In genomic region chr5:73450041-73450598, GRCh38 we compare ENCODE assay signal across 20 cellular contexts. TPM values are rescaled to one million over a fixed set of nuclear protein-coding genes. Genes with fewer than 3 reads are reported as not detected.
DNase-seq lines count a peak whose midpoint lies in the region; ATAC-seq, FAIRE-seq and TF ChIP-seq lines count a peak whose summit lies in the region.
"Had no signal": no experiment of that assay in that cellular context is flagged by ENCODE, and none has a peak within 500 bp of the region (broad histone marks: within the 10 kb centered on the region; RNA-seq: fewer than 3 reads in every experiment).

No MANE protein-coding gene starts in this region.

- no peaks in the 10 kb centered on the region for H3F3A ChIP-seq in smooth muscle cell (ENCODE audit: low read depth)

- no peak overlapping the region for H2BK5ac ChIP-seq in H1 (ENCODE audit: low read depth, low read length)

- H3K14ac ChIP-seq in H1 (ENCODE audit: insufficient read length), result no peak overlapping the region

- peaks cover 0 to 5% of the 10 kb centered on the region in 2 experiments for H4K20me1 ChIP-seq in H1 (replicated peaks in 1 of 2; ENCODE audit: control insufficient read depth in 1 of 2, insufficient read depth in 2 of 2, low read length in 2 of 2)
- H4K20me1 ChIP-seq in smooth muscle cell (ENCODE audit: low read depth), result peaks cover 17% of the 10 kb centered on the region

- no peaks in the 10 kb centered on the region for H3K79me2 ChIP-seq in H1 (ENCODE audit: control insufficient read depth in 1 of 2, insufficient read depth in 2 of 2, low read length in 2 of 2)
- H3K79me2 ChIP-seq in smooth muscle cell (ENCODE audit: low read depth), result peaks cover 17% of the 10 kb centered on the region

- H2AK5ac ChIP-seq in H1 (ENCODE audit: low read depth, low read length), result no peak overlapping the region

- H4K5ac ChIP-seq in H1 (ENCODE audit: insufficient read length, low read depth, low read length), result no peak overlapping the region

- H2BK20ac ChIP-seq in H1 (ENCODE audit: low read length), result no peak overlapping the region

- intact Hi-C loops in heart right ventricle (cut with DNase I), result loop anchor here in 6 of 10 donors (2.0 to 10.0 kb wide), 4 partner anchors 233 to 368 kb away; no protein-coding TSS in a partner anchor
- intact Hi-C loops in CD4-positive, alpha-beta memory T cell (cut with micrococcal nuclease), result loop anchor here (1.0 kb wide), 1 partner anchor 115 kb away; the partner anchor contains the start of genes ANKRA2 and UTP15

- no peak overlapping the region for H3K18ac ChIP-seq in H1 (ENCODE audit: extremely low read depth, low read length)

- H3K56ac ChIP-seq in H1 (replicated peaks; ENCODE audit: insufficient read length, low read depth, low read length), result no peak overlapping the region

- POLR2A ChIA-PET in H1 (lab: Charles Lee; ENCODE audit: partially characterized antibody), result interaction anchor here (1.4 to 2.6 kb wide), 2 partner anchors 38 to 49 kb away, joined by 10 to 11 read pairs; partner anchors contain the start of gene BTF3
- POLR2A ChIA-PET in CD4-positive, alpha-beta memory T cell (lab: Charles Lee; ENCODE audit: partially characterized antibody), result interaction anchor here (0.9 to 2.5 kb wide), 4 partner anchors 62 to 234 kb away, joined by 3 to 14 read pairs (median 4); no protein-coding TSS in a partner anchor

- H3K9ac ChIP-seq in H1 (replicated peaks in 1 of 4; ENCODE audit: extremely low read depth in 1 of 4, low read depth in 3 of 4, low read length in 3 of 4) (no peak overlapping the region), smooth muscle cell (ENCODE audit: low read depth) (no peak overlapping the region)

- no peaks in the 10 kb centered on the region for H3K9me3 ChIP-seq in H1 (ENCODE audit: insufficient read depth in 2 of 2, low read depth in 1 of 2, low read length in 1 of 2)
- no peaks in the 10 kb centered on the region for H3K9me3 ChIP-seq in smooth muscle cell (replicated peaks; ENCODE audit: low read depth)
- no peaks in the 10 kb centered on the region for H3K9me3 ChIP-seq in heart right ventricle
- H3K9me3 ChIP-seq in CD4-positive, alpha-beta memory T cell (ENCODE audit: control insufficient read depth in 1 of 2, low read length in 2 of 2), result no peaks in the 10 kb centered on the region
- H3K9me3 ChIP-seq: thoracic aorta had no signal

- no peak for TF ChIP-seq POLR2A in H1 (IDR thresholded peaks at IDR 0.05; ENCODE audit: control extremely low read depth in 1 of 2, low read depth in 2 of 2, low read length in 2 of 2)

- TF ChIP-seq RAD21 in H1 (IDR thresholded peaks at IDR 0.05 in 1 of 2, conservative IDR thresholded peaks at IDR 0.05 in 1 of 2; ENCODE audit: low read depth in 2 of 2, low read length in 2 of 2), result no peak

- no peak overlapping the region for H3K27ac ChIP-seq in H1 (ENCODE audit: low read depth, low read length)
- H3K27ac ChIP-seq in smooth muscle cell (ENCODE audit: low read depth), result no peak overlapping the region
- no peak overlapping the region for H3K27ac ChIP-seq in heart right ventricle
- H3K27ac ChIP-seq in CD4-positive, alpha-beta memory T cell (ENCODE audit: low read depth, low read length), result no peak overlapping the region
- H3K27ac ChIP-seq: dorsolateral prefrontal cortex, HL-60 had no signal

- no peak overlapping the region for H3K4ac ChIP-seq in H1 (replicated peaks; ENCODE audit: insufficient read length, low read depth, low read length)

- TF ChIP-seq EP300 in H1 (IDR thresholded peaks at IDR 0.05; ENCODE audit: borderline replicate concordance in 1 of 2, low read depth in 2 of 2, low read length in 2 of 2), result no peak

- peaks cover 59 to 82% (median 71%) of the 10 kb centered on the region in 4 experiments for H3K27me3 ChIP-seq in H1 (replicated peaks in 1 of 4; ENCODE audit: control insufficient read depth in 3 of 4, extremely low read depth in 1 of 4, insufficient read depth in 3 of 4, low read length in 3 of 4)
- peaks cover 69% of the 10 kb centered on the region for H3K27me3 ChIP-seq in smooth muscle cell (ENCODE audit: low read depth)
- peaks cover 48 to 94% (median 92%) of the 10 kb centered on the region in 7 donors for H3K27me3 ChIP-seq in heart right ventricle
- peaks cover 69% of the 10 kb centered on the region for H3K27me3 ChIP-seq in CD4-positive, alpha-beta memory T cell (ENCODE audit: insufficient read depth, low read length)

- no peaks in the 10 kb centered on the region for H3K79me1 ChIP-seq in H1 (ENCODE audit: low read depth, low read length)

- 0 out of 2 replicates have a peak overlapping the region, but pooled peaks have one; percentile 0 for H2BK12ac ChIP-seq in H1 (ENCODE audit: low read depth, low read length)

- no peaks in the 10 kb centered on the region for H3K36me3 ChIP-seq in H1 (ENCODE audit: control insufficient read depth in 2 of 4, insufficient read depth in 4 of 4, low read length in 3 of 4)
- H3K36me3 ChIP-seq in smooth muscle cell (ENCODE audit: low read depth), result no peaks in the 10 kb centered on the region
- peaks cover 0 to 13% (median 0%) of the 10 kb centered on the region in 9 donors for H3K36me3 ChIP-seq in heart right ventricle
- H3K36me3 ChIP-seq in CD4-positive, alpha-beta memory T cell (ENCODE audit: insufficient read depth, low read length), result no peaks in the 10 kb centered on the region
- H3K36me3 ChIP-seq: thoracic aorta had no signal

- H3K36me3 Mint-ChIP-seq in activated naive CD4-positive, alpha-beta T cell treated with anti-CD3 and anti-CD28 coated beads, Interleukin-2, amount 10 ng/mL, durations not matched to agents 7 days and 5 days, result peaks cover 4% of the 10 kb centered on the region
- peaks cover 0 to 2% of the 10 kb centered on the region in 2 donors for H3K36me3 Mint-ChIP-seq in CD4-positive, alpha-beta memory T cell
- H3K36me3 Mint-ChIP-seq: mesothelial cell of epicardium had no signal

- no peak overlapping the region for H2BK120ac ChIP-seq in H1 (replicated peaks; ENCODE audit: low read depth, low read length)

- H2AFZ ChIP-seq in H1 (ENCODE audit: low read length) (no peak overlapping the region), smooth muscle cell (ENCODE audit: low read depth) (no peak overlapping the region)

- peak overlapping the region in 1 of 2 experiments; percentile 59; a peak in 1 of 4 replicates for H3K4me2 ChIP-seq in H1 (ENCODE audit: insufficient read depth in 1 of 2, low read depth in 2 of 2, low read length in 2 of 2)
- H3K4me2 ChIP-seq in smooth muscle cell, result peak overlapping the region; percentile 91

- CTCF ChIA-PET in activated naive CD4-positive, alpha-beta T cell treated with anti-CD3 and anti-CD28 coated beads, Interleukin-2, amount 10 ng/mL, durations not matched to agents 7 days and 5 days (lab: Charles Lee), result interaction anchor here (1.4 to 2.4 kb wide), 10 partner anchors 11 to 234 kb away, joined by 3 to 16 read pairs (median 4); no protein-coding TSS in a partner anchor
- CTCF ChIA-PET in H1 (lab: Charles Lee; ENCODE audit: partially characterized antibody), result interaction anchor here (0.8 to 1.8 kb wide), 17 partner anchors 8 to 253 kb away, joined by 3 to 15 read pairs (median 5); no protein-coding TSS in a partner anchor
- CTCF ChIA-PET in CD4-positive, alpha-beta memory T cell (lab: Charles Lee; ENCODE audit: partially characterized antibody), result interaction anchor here (0.8 to 2.3 kb wide), 18 partner anchors 8 to 494 kb away, joined by 3 to 94 read pairs (median 8); partner anchors contain the start of gene FCHO2

- ATAC-seq in heart right ventricle, result no peak
- ATAC-seq: activated CD8-positive, alpha-beta T cell treated with anti-CD3 and anti-CD28 coated beads for 36 hours; activated T-cell treated with anti-CD3 and anti-CD28 coated beads, Interleukin-2, amount 50 U/mL, for 4 hours; esophagus mucosa had no signal

- H2BK15ac ChIP-seq in H1 (ENCODE audit: low read length), result no peak overlapping the region

- peaks cover 4 to 15% (median 11%) of the 10 kb centered on the region in 4 experiments; a peak in 6 of 7 replicates for H3K4me1 ChIP-seq in H1 (replicated peaks in 1 of 4; ENCODE audit: control insufficient read depth in 3 of 4, insufficient read depth in 4 of 4, low read length in 3 of 4)
- peaks cover 20% of the 10 kb centered on the region for H3K4me1 ChIP-seq in smooth muscle cell (ENCODE audit: low read depth)
- peaks cover 7 to 35% (median 19%) of the 10 kb centered on the region in 9 donors for H3K4me1 ChIP-seq in heart right ventricle
- peaks cover 22% of the 10 kb centered on the region for H3K4me1 ChIP-seq in CD4-positive, alpha-beta memory T cell (ENCODE audit: insufficient read depth, low read length)

- H3K9me3 Mint-ChIP-seq in activated naive CD4-positive, alpha-beta T cell treated with anti-CD3 and anti-CD28 coated beads, Interleukin-2, amount 10 ng/mL, durations not matched to agents 7 days and 5 days, result no peaks in the 10 kb centered on the region
- peaks cover 0 to 31% (median 5%) of the 10 kb centered on the region in 8 donors for H3K9me3 Mint-ChIP-seq in CD4-positive, alpha-beta memory T cell
- H3K9me3 Mint-ChIP-seq: activated CD8-positive, alpha-beta T cell treated with anti-CD3 and anti-CD28 coated beads for 36 hours; mesothelial cell of epicardium had no signal

- TF ChIP-seq CTCF in H1 (IDR thresholded peaks at IDR 0.05; ENCODE audit: control extremely low read depth in 1 of 3, insufficient read depth in 1 of 3, low read depth in 1 of 3, low read length in 3 of 3) (no peak), smooth muscle cell (IDR thresholded peaks at IDR 0.05; ENCODE audit: borderline replicate concordance, insufficient read depth, poor library complexity, severe bottlenecking) (no peak), heart right ventricle (IDR thresholded peaks at IDR 0.05) (no peak)

- no peak for DNase-seq in activated naive CD4-positive, alpha-beta T cell treated with anti-CD3 and anti-CD28 coated beads, Interleukin-2, amount 10 ng/mL, durations not matched to agents 7 days and 5 days
- no peak for DNase-seq in activated naive CD4-positive, alpha-beta T cell treated with Interleukin-2 at 50 U/mL for 16 hours
- peak; percentile 49 for DNase-seq in NCI-H82 (lab: John Stamatoyannopoulos, UW)
- DNase-seq in H1 (ENCODE audit: low read depth in 1 of 2, low spot score in 2 of 2), result no peak
- DNase-seq in smooth muscle cell (lab: John Stamatoyannopoulos, UW; ENCODE audit: unreplicated experiment), result no peak
- DNase-seq in heart right ventricle, result no peak
- no peak for DNase-seq in CD4-positive, alpha-beta memory T cell
- DNase-seq in activated CD8-positive, alpha-beta memory T cell treated with anti-CD3 and anti-CD28 coated beads, Interleukin-2, amount 50 U/mL, for 48 hours, result no peak
- DNase-seq: activated CD8-positive, alpha-beta T cell treated with anti-CD3 and anti-CD28 coated beads for 36 hours; activated T-cell treated with anti-CD3 and anti-CD28 coated beads, Interleukin-2, amount 50 U/mL, for 4 hours; dorsolateral prefrontal cortex; left colon; NCI-H1048; NCI-H2081 treated with DMSO at 0.1 percent for 48 hours; RPMI8226; stimulated activated CD4-positive, alpha-beta T cell treated with anti-CD3 and anti-CD28 coated beads, Interleukin-15, amount 100 ng/mL, for 24 hours had no signal

- H3K4me3 ChIP-seq in H1 (ENCODE audit: extremely low read depth in 1 of 4, insufficient read depth in 2 of 4, low read depth in 3 of 4, low read length in 4 of 4) (peak overlapping the region in 1 of 4 experiments; percentile 68; a peak in 1 of 8 replicates), smooth muscle cell (no peak overlapping the region), heart right ventricle (no peak overlapping the region)
- no peak overlapping the region for H3K4me3 ChIP-seq in CD4-positive, alpha-beta memory T cell (ENCODE audit: low read length in 2 of 2)

- peaks cover 10% of the 10 kb centered on the region; the same call in 1 of the 2 replicates for H3K23me2 ChIP-seq in H1 (ENCODE audit: low read depth, low read length)

- no peak overlapping the region for H4K8ac ChIP-seq in H1 (ENCODE audit: extremely low read depth, insufficient read depth, low read length)

- 23% methylated on average over 8 of the region's 8 CpGs; no CpG with 5 or more reads in 1 of the 2 experiments for WGBS in H1 (ENCODE audit: extremely low coverage in 1 of 2, insufficient coverage in 1 of 2, insufficient read length in 1 of 2, insufficient replicate concordance in 2 of 2, low coverage in 1 of 2, low lambda C conversion rate in 2 of 2, missing lambda C conversion rate in 1 of 2), 2 experiments
- WGBS in smooth muscle cell (ENCODE audit: low lambda C conversion rate), result 22% methylated on average over 8 of the region's 8 CpGs
- WGBS in heart right ventricle, 2 donors, result 6 to 12% methylated on average over 8 of the region's 8 CpGs

- peaks cover 85% of the 10 kb centered on the region for H3K27me3 Mint-ChIP-seq in activated naive CD4-positive, alpha-beta T cell treated with anti-CD3 and anti-CD28 coated beads, Interleukin-2, amount 10 ng/mL, durations not matched to agents 7 days and 5 days
- peaks cover 44 to 50% of the 10 kb centered on the region in 2 donors for H3K27me3 Mint-ChIP-seq in CD4-positive, alpha-beta memory T cell

- H3K4me1 Mint-ChIP-seq in activated naive CD4-positive, alpha-beta T cell treated with anti-CD3 and anti-CD28 coated beads, Interleukin-2, amount 10 ng/mL, durations not matched to agents 7 days and 5 days, result peaks cover 22% of the 10 kb centered on the region
- peaks cover 7 to 33% (median 15%) of the 10 kb centered on the region in 4 donors for H3K4me1 Mint-ChIP-seq in CD4-positive, alpha-beta memory T cell

- no peak overlapping the region for H3K23ac ChIP-seq in H1 (ENCODE audit: insufficient read length)

- no peak overlapping the region for H4K91ac ChIP-seq in H1 (replicated peaks; ENCODE audit: insufficient read length, low read length)

- FAIRE-seq in H1 (lab: Jason Lieb, UNC), result no peak

- H3K4me3 Mint-ChIP-seq in activated naive CD4-positive, alpha-beta T cell treated with anti-CD3 and anti-CD28 coated beads, Interleukin-2, amount 10 ng/mL, durations not matched to agents 7 days and 5 days, result peak overlapping the region; percentile 5
- peak overlapping the region in 3 of 8 donors; percentile 3 to 79 (median 13) for H3K4me3 Mint-ChIP-seq in CD4-positive, alpha-beta memory T cell

- peak overlapping the region; percentile 37 for H3K27ac Mint-ChIP-seq in activated naive CD4-positive, alpha-beta T cell treated with anti-CD3 and anti-CD28 coated beads, Interleukin-2, amount 10 ng/mL, durations not matched to agents 7 days and 5 days
- peak overlapping the region in 3 of 7 donors; percentile 90 to 93 (median 92) for H3K27ac Mint-ChIP-seq in CD4-positive, alpha-beta memory T cell
- H3K27ac Mint-ChIP-seq: activated CD8-positive, alpha-beta T cell treated with anti-CD3 and anti-CD28 coated beads for 36 hours; mesothelial cell of epicardium had no signal

RNA-seq across cellular contexts. Expression of gene FOXD1, which starts 1.5 kb away (rescaled TPM):
- 0.73 and 1.1 TPM in 2 replicates for total RNA-seq in H1 (2021; fragmentation: NEBNext Ultra II Directional; extraction: Animal tissue kit (Norgen Biotek cat#: 25700))
- polyA plus RNA-seq in H1 (2011; rRNA removed) (0.11 and 0.17 TPM in 2 replicates), smooth muscle cell (13.8 and 14.3 TPM in 2 replicates), heart right ventricle (under 1 TPM in 1 of 2 donors, not detected in 1; 0.07 TPM)
- polyA plus RNA-seq in H1 (2011; cell fraction: cytosol; rRNA removed), result 0.16 TPM
- 0.23 TPM for polyA plus RNA-seq in H1 (2011; cell fraction: nucleus; rRNA removed)
- polyA plus RNA-seq in H1 (2012, experiment 1 of 2), result 0.23 to 0.39 TPM (median 0.29 TPM) in 4 replicates
- 0.47 TPM for polyA plus RNA-seq in H1 (2012, experiment 2 of 2)
- 0.34 TPM for polyA plus RNA-seq in H1 (2013, experiment 1 of 2)
- 0.40 TPM for polyA plus RNA-seq in H1 (2013, experiment 2 of 2)
- not detected in 2 replicates for polyA minus RNA-seq in H1 (2011; rRNA and poly(A)+ RNA removed)
- not detected for polyA minus RNA-seq in H1 (2011; cell fraction: cytosol; rRNA and poly(A)+ RNA removed)
- not detected for polyA minus RNA-seq in H1 (2011; cell fraction: nucleus; rRNA and poly(A)+ RNA removed)
- total RNA-seq in smooth muscle cell (9.0 and 10.0 TPM in 2 replicates), heart right ventricle (under 1 TPM in 4 of 10 donors, not detected in 6; 0.10 to 0.15 (median 0.13) TPM)
- not detected for total RNA-seq in CD4-positive, alpha-beta memory T cell
- polyA plus RNA-seq in CD4-positive, alpha-beta memory T cell, result under 1 TPM in 1 of 2 donors, not detected in 1; 0.08 TPM

RNA-seq across cellular contexts. Expression of gene BTF3, which starts 48.1 kb away (rescaled TPM):
- total RNA-seq in H1 (2021; fragmentation: NEBNext Ultra II Directional; extraction: Animal tissue kit (Norgen Biotek cat#: 25700)), result 754 and 760 TPM in 2 replicates
- 228 and 396 TPM in 2 replicates for polyA plus RNA-seq in H1 (2011; rRNA removed)
- 534 TPM for polyA plus RNA-seq in H1 (2011; cell fraction: cytosol; rRNA removed)
- 231 TPM for polyA plus RNA-seq in H1 (2011; cell fraction: nucleus; rRNA removed)
- polyA plus RNA-seq in H1 (2012, experiment 1 of 2), result 763 to 1,151 TPM (median 803 TPM) in 4 replicates
- polyA plus RNA-seq in H1 (2012, experiment 2 of 2), result 415 TPM
- 1,514 TPM for polyA plus RNA-seq in H1 (2013, experiment 1 of 2)
- polyA plus RNA-seq in H1 (2013, experiment 2 of 2), result 1,491 TPM
- 244 and 380 TPM in 2 replicates for polyA minus RNA-seq in H1 (2011; rRNA and poly(A)+ RNA removed)
- 245 TPM for polyA minus RNA-seq in H1 (2011; cell fraction: cytosol; rRNA and poly(A)+ RNA removed)
- 134 TPM for polyA minus RNA-seq in H1 (2011; cell fraction: nucleus; rRNA and poly(A)+ RNA removed)
- 433 and 546 TPM in 2 replicates for total RNA-seq in smooth muscle cell
- 409 and 460 TPM in 2 replicates for polyA plus RNA-seq in smooth muscle cell
- 100 to 1,000 TPM; 359 to 410 (median 399) TPM for total RNA-seq in heart right ventricle
- polyA plus RNA-seq in heart right ventricle, result 100 to 1,000 TPM; 283 to 714 TPM
- 100 to 1,000 TPM; 538 to 557 TPM for total RNA-seq in CD4-positive, alpha-beta memory T cell
- 100 to 1,000 TPM; 757 to 779 TPM for polyA plus RNA-seq in CD4-positive, alpha-beta memory T cell
